10 cellular contexts compared by ENCODE assay signal in the genomic region with DNA sequence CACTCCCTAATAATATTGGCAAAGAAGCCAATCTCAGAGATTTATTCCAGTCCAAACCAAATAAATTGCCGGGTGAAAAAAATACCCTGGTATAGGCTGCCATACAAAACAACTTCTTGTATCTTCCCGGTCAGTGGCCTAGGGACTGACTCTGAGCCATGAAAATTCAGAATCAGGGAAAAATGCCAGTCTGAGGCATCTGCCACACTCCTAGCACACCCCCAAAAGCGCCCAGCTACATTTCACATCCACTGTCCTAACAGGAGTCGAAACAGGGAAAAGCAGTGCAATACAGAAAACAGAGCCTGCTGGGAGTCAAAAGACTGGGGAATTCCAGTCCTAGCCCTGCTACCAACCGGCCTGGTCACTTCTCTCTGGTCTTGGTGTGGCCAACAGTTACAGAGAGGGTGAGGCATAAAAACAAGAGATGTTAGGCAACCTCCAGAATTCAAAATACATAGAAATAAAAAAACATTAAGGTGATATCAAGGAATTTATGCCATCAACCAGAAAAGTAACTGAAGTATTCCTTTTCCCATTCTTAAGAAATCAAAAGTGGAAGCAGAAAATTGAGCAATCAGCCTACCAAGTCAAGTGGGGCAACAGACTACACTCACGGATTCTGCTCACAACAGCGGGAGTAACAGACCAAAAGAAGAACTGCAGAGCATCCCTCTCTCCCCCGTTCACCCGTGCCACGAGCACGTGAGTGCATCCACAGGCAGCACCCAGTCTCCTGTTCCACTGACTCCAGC. TPM values are rescaled to one million over a fixed set of nuclear protein-coding genes. Genes with fewer than 3 reads are reported as not detected.
A peak's percentile ranks its signal among the peaks of the same experiment; 100 is the strongest.
DNase-seq lines count a peak whose midpoint lies in the region; ATAC-seq and TF ChIP-seq lines count a peak whose summit lies in the region.
"Had no signal": no experiment of that assay in that cellular context is flagged by ENCODE, and none has a peak within 500 bp of the region (broad histone marks: within the 10 kb centered on the region; RNA-seq: fewer than 3 reads in every experiment).

No MANE protein-coding gene starts in this region.

- peak overlapping the region; percentile 98 for H3K27ac ChIP-seq in osteoblast (ENCODE audit: low read depth, low read length)

- H3K4me3 ChIP-seq in AG10803 (ENCODE audit: low read length) (peak overlapping the region; percentile 54), fibroblast of pulmonary artery (replicated peaks; ENCODE audit: low read depth, low read length) (peak overlapping the region; percentile 16), osteoblast (ENCODE audit: insufficient read depth, low read length) (peak overlapping the region; percentile 20)

- no peaks in the 10 kb centered on the region for H3K9me3 ChIP-seq in osteoblast (ENCODE audit: low read depth, low read length)

- peaks cover 17% of the 10 kb centered on the region for H4K20me1 ChIP-seq in osteoblast (ENCODE audit: insufficient read depth, low read length)

- ATAC-seq in GM18498 (IDR thresholded peaks at IDR 0.05; ENCODE audit: unreplicated experiment) (no peak), GM19035 (IDR thresholded peaks at IDR 0.05; ENCODE audit: unreplicated experiment) (no peak)

- H3K27me3 ChIP-seq in osteoblast (ENCODE audit: insufficient read depth, low read length): no peaks in the 10 kb centered on the region

- no peaks in the 10 kb centered on the region for H3K36me3 Mint-ChIP-seq in immature natural killer cell

- H2AFZ ChIP-seq in osteoblast (ENCODE audit: low read length): no peak overlapping the region

- TF ChIP-seq CTCF in AG10803 (conservative IDR thresholded peaks at IDR 0.05; ENCODE audit: low read length): no peak
- TF ChIP-seq CTCF in fibroblast of pulmonary artery (IDR thresholded peaks at IDR 0.05; ENCODE audit: low read length, missing control alignments): no peak
- no peak for TF ChIP-seq CTCF in osteoblast (IDR thresholded peaks at IDR 0.05; ENCODE audit: extremely low read depth, low read depth, low read length)

- peaks cover 100% of the 10 kb centered on the region for H3K79me2 ChIP-seq in osteoblast (ENCODE audit: insufficient read depth, low read length)

- no peaks in the 10 kb centered on the region for H3K9me3 Mint-ChIP-seq in immature natural killer cell
- H3K9me3 Mint-ChIP-seq: activated naive CD4-positive, alpha-beta T cell treated with anti-CD3 and anti-CD28 coated beads, Interleukin-2, amount 50 U/mL, for 24 hours had no signal

- H3K4me1 Mint-ChIP-seq in immature natural killer cell: peaks cover 0 to 7% of the 10 kb centered on the region in 2 donors

- peaks cover 12% of the 10 kb centered on the region for H3K36me3 ChIP-seq in osteoblast (ENCODE audit: insufficient read depth, low read length)

- H3K27me3 Mint-ChIP-seq in immature natural killer cell (ENCODE audit: low read depth in 3 of 3): peaks cover 4 to 10% (median 7%) of the 10 kb centered on the region in 3 donors
- H3K27me3 Mint-ChIP-seq: CD4-positive, alpha-beta memory T cell had no signal

- peak overlapping the region; percentile 65 for H3K4me2 ChIP-seq in osteoblast (ENCODE audit: insufficient read depth, low read length)

- no peak overlapping the region for H3K27ac Mint-ChIP-seq in immature natural killer cell
- H3K27ac Mint-ChIP-seq: activated naive CD4-positive, alpha-beta T cell treated with anti-CD3 and anti-CD28 coated beads, Interleukin-2, amount 50 U/mL, for 24 hours had no signal

- H3K4me3 Mint-ChIP-seq in immature natural killer cell: no peak overlapping the region
- H3K4me3 Mint-ChIP-seq: activated naive CD4-positive, alpha-beta T cell treated with anti-CD3 and anti-CD28 coated beads, Interleukin-2, amount 50 U/mL, for 24 hours had no signal

- peak; percentile 83 for DNase-seq in AG10803 (ENCODE audit: low read depth)
- DNase-seq in SKM-1 treated with dmso at 0.1 percent for 144 hours (lab: John Stamatoyannopoulos, UW; ENCODE audit: unreplicated experiment): peak; percentile 48
- DNase-seq in fibroblast of pulmonary artery (ENCODE audit: low read depth): peak; percentile 82
- no peak for DNase-seq in osteoblast (ENCODE audit: insufficient read length, low spot score, missing footprints)
- DNase-seq in activated CD4-positive, alpha-beta T cell treated with anti-CD3 and anti-CD28 coated beads for 4 hours: no peak
- no peak for DNase-seq in immature natural killer cell

- H3K4me1 ChIP-seq in osteoblast (ENCODE audit: insufficient read depth, low read length): peaks cover 78% of the 10 kb centered on the region

RNA-seq across cellular contexts. Expression of a gene that starts 29.5 kb away (rescaled TPM):
- 101 and 106 TPM in 2 replicates for total RNA-seq in osteoblast
- 1 to 10 TPM in 1 of 3 donors, under 1 TPM in 1, not detected in 1; 0.32 to 1.2 TPM for polyA plus RNA-seq in immature natural killer cell

Comparison
In these comparisons a context has a peak if more than half of its experiments do, and no peak if none do; other contexts are left out.
1. DNase-seq: peak in AG10803 (single experiment), SKM-1 treated with dmso at 0.1 percent for 144 hours (single experiment) and fibroblast of pulmonary artery (single experiment); none in osteoblast (single experiment), activated CD4-positive, alpha-beta T cell treated with anti-CD3 and anti-CD28 coated beads for 4 hours (0 of 2) and immature natural killer cell (0 of 3).
2. Peak in every context shown above with its lines, with median percentiles within 50 percentile points of each other: H3K4me3 ChIP-seq.